ENCODE assay signal across 19 cellular contexts in genomic region chr1:36094621-36095061, GRCh38. TPM values are rescaled to one million over a fixed set of nuclear protein-coding genes. Genes with fewer than 3 reads are reported as not detected.
DNase-seq lines count a peak whose midpoint lies in the region; ATAC-seq and TF ChIP-seq lines count a peak whose summit lies in the region.
"Had no signal": no experiment of that assay in that cellular context is flagged by ENCODE, and none has a peak within 500 bp of the region (broad histone marks: within the 10 kb centered on the region; RNA-seq: fewer than 3 reads in every experiment).

No MANE protein-coding gene starts in this region.

- H3K79me2 ChIP-seq in Karpas-422 (ENCODE audit: low read length) = peaks cover 14% of the 10 kb centered on the region

- H3K9me3 ChIP-seq in Karpas-422 (ENCODE audit: low read length) = no peaks in the 10 kb centered on the region
- H3K9me3 ChIP-seq: body of pancreas, SJSA1, thoracic aorta had no signal

- DNase-seq in AG20443 (ENCODE audit: low spot score) (peak; percentile 77), HL-60 (ENCODE audit: low read depth in 1 of 2, low spot score in 1 of 2) (no peak), epithelial cell of proximal tubule (ENCODE audit: low read depth) (peak; percentile 36), sciatic nerve (ENCODE audit: low spot score) (no peak), AML-193 (lab: John Stamatoyannopoulos, UW) (no peak), Karpas-422 (no peak), DMS79 treated with DMSO at 0.1 percent for 48 hours (lab: John Stamatoyannopoulos, UW) (no peak), midbrain (lab: John Stamatoyannopoulos, UW) (no peak)
- DNase-seq: activated naive CD4-positive, alpha-beta T cell treated with anti-CD3 and anti-CD28 coated beads, Interleukin-2, amount 50 U/mL, for 16 hours; body of pancreas; DND-41; KG1; kidney glomerular epithelial cell; NCI-H1092; NCI-H2107; NCI-H69; stimulated activated CD4-positive, alpha-beta T cell treated with anti-CD3 and anti-CD28 coated beads, Interleukin-4, amount 100 ng/mL, for 1 hour had no signal

- no peak overlapping the region for H2AFZ ChIP-seq in Karpas-422 (ENCODE audit: low read length)

- peaks cover 19% of the 10 kb centered on the region for H3K4me1 ChIP-seq in Karpas-422 (ENCODE audit: low read length)

- H3K4me3 ChIP-seq in HL-60 (replicated peaks; ENCODE audit: insufficient read depth, low read length) (no peak overlapping the region), epithelial cell of proximal tubule (ENCODE audit: low read depth, low read length) (no peak overlapping the region), Karpas-422 (ENCODE audit: low read length) (no peak overlapping the region)
- H3K4me3 ChIP-seq: body of pancreas, SJSA1, thoracic aorta had no signal

- H3K27ac ChIP-seq in HL-60 (replicated peaks) = 0 out of 2 replicates have a peak overlapping the region, but pooled peaks have one; percentile 75
- no peak overlapping the region for H3K27ac ChIP-seq in Karpas-422 (ENCODE audit: low read length)
- H3K27ac ChIP-seq: SJSA1, thoracic aorta had no signal

- ATAC-seq in sciatic nerve = peak; percentile 25
- ATAC-seq: body of pancreas had no signal

- no peak overlapping the region for H3K9ac ChIP-seq in Karpas-422 (ENCODE audit: low read length)

- H3K4me2 ChIP-seq in Karpas-422 (ENCODE audit: low read depth, low read length, poor library complexity, severe bottlenecking) = no peak overlapping the region

- H3K27me3 ChIP-seq in HL-60 (ENCODE audit: insufficient read depth, poor library complexity, severe bottlenecking) (no peaks in the 10 kb centered on the region), Karpas-422 (ENCODE audit: low read length) (no peaks in the 10 kb centered on the region)
- H3K27me3 ChIP-seq: body of pancreas, SJSA1 had no signal

- H4K20me1 ChIP-seq in Karpas-422 (ENCODE audit: insufficient read depth, low read depth, low read length) = 0 out of 2 replicates have a peak, but pooled peaks cover 10% of the 10 kb centered on the region

- H3K36me3 ChIP-seq in Karpas-422 (ENCODE audit: insufficient read depth, low read length) = peaks cover 8% of the 10 kb centered on the region; the same call in 1 of the 2 replicates

- no peaks in the 10 kb centered on the region for H3K9me2 ChIP-seq in Karpas-422 (replicated peaks; ENCODE audit: insufficient read depth, low read length)

- intact Hi-C loops in sciatic nerve (cut with DNase I) = loop anchor here (5.0 kb wide), 1 partner anchor 38 kb away; no protein-coding TSS in a partner anchor

- no peak for TF ChIP-seq CTCF in HL-60 (IDR thresholded peaks at IDR 0.05; ENCODE audit: insufficient read depth, low read length)
- TF ChIP-seq CTCF in epithelial cell of proximal tubule (conservative IDR thresholded peaks at IDR 0.05; ENCODE audit: low read depth, low read length) = no peak

RNA-seq across cellular contexts. Expression of gene ADPRS, which starts 5.9 kb away (rescaled TPM):
- 91.4 and 92.2 TPM in 2 replicates for total RNA-seq in epithelial cell of proximal tubule
- 25.0 TPM for total RNA-seq in sciatic nerve
- 29.3 and 42.8 TPM in 2 replicates for total RNA-seq in Karpas-422 (2014; rRNA removed; shearing (Covaris generic); ENCODE audit: low replicate concordance)

RNA-seq across cellular contexts. Expression of gene TEKT2, which starts 10.7 kb away (rescaled TPM):
- total RNA-seq in epithelial cell of proximal tubule (0.29 and 1.6 TPM in 2 replicates), sciatic nerve (0.98 TPM)
- total RNA-seq in Karpas-422 (2014; rRNA removed; shearing (Covaris generic); ENCODE audit: low replicate concordance) = 0.86 and 1.7 TPM in 2 replicates
- total RNA-seq: SJSA1, thoracic aorta had no signal

RNA-seq across cellular contexts. Expression of gene COL8A2, which starts 30.4 kb away (rescaled TPM):
- total RNA-seq in epithelial cell of proximal tubule (0.06 and 0.65 TPM in 2 replicates), sciatic nerve (47.3 TPM)
- total RNA-seq in Karpas-422 (2014; rRNA removed; shearing (Covaris generic); ENCODE audit: low replicate concordance) = 0.04 TPM in 1 of 2 replicates, not detected in the other

RNA-seq across cellular contexts. Expression of gene TRAPPC3, which starts 54.6 kb away (rescaled TPM):
- total RNA-seq in epithelial cell of proximal tubule = 95.9 and 136 TPM in 2 replicates
- 46.8 TPM for total RNA-seq in sciatic nerve
- 46.7 and 81.0 TPM in 2 replicates for total RNA-seq in Karpas-422 (2014; rRNA removed; shearing (Covaris generic); ENCODE audit: low replicate concordance)

Comparison
In these comparisons a context has a peak if more than half of its experiments do, and no peak if none do; other contexts are left out.
1. DNase-seq: peak in AG20443 (single experiment) and epithelial cell of proximal tubule (single experiment); none in HL-60 (0 of 2), sciatic nerve (single experiment), AML-193 (0 of 2), Karpas-422 (single experiment), DMS79 treated with DMSO at 0.1 percent for 48 hours (single experiment) and midbrain (single experiment).
2. RNA of gene COL8A2, which starts 30.4 kb away (total RNA-seq): 47.3 TPM in sciatic nerve (single experiment); 0.06 to 0.65 TPM in epithelial cell of proximal tubule and 0.04 TPM in Karpas-422; every median in the first group is over 10 times any median in the second.